In genomic region chr2:100494712-100495111, GRCh38 we compare ENCODE assay signal across 20 cellular contexts. TPM values are rescaled to one million over a fixed set of nuclear protein-coding genes. Genes with fewer than 3 reads are reported as not detected.
A peak's percentile ranks its signal among the peaks of the same experiment; 100 is the strongest.
DNase-seq lines count a peak whose midpoint lies in the region; ATAC-seq and TF ChIP-seq lines count a peak whose summit lies in the region.
"Had no signal": no experiment of that assay in that cellular context is flagged by ENCODE, and none has a peak within 500 bp of the region (broad histone marks: within the 10 kb centered on the region; RNA-seq: fewer than 3 reads in every experiment).

No MANE protein-coding gene starts in this region.

- 64 to 77% methylated on average over 6 of the region's 6 CpGs for WGBS in lung, 2 donors

- H3K27ac ChIP-seq in lung (ENCODE audit: low read depth in 1 of 2, low read length in 1 of 2), result no peak overlapping the region
- H3K27ac ChIP-seq: 22Rv1, A549, C4-2B, HL-60 had no signal

- H3K27me3 ChIP-seq in lung (ENCODE audit: control insufficient read depth, insufficient read depth), result no peaks in the 10 kb centered on the region

- no peak overlapping the region for H3K4me3 ChIP-seq in lung
- H3K4me3 ChIP-seq: A549, GM23338 had no signal

- H3K4me1 ChIP-seq in lung (ENCODE audit: control insufficient read depth in 2 of 2, insufficient read depth in 2 of 2, low read length in 2 of 2), result peaks cover 0 to 3% of the 10 kb centered on the region in 2 donors
- H3K4me1 ChIP-seq: A549, Caco-2 had no signal

- peak; percentile 5 for DNase-seq in DMS 273 (lab: John Stamatoyannopoulos, UW; ENCODE audit: unreplicated experiment)
- DNase-seq in DMS 273 treated with DMSO at 0.1 percent for 48 hours (lab: John Stamatoyannopoulos, UW), result no peak
- peak; percentile 9 for DNase-seq in NCI-H82 (lab: John Stamatoyannopoulos, UW)
- no peak for DNase-seq in NCI-H82 treated with DMSO at 0.1 percent for 48 hours (lab: John Stamatoyannopoulos, UW; ENCODE audit: unreplicated experiment)
- peak; percentile 23 for DNase-seq in lung (ENCODE audit: low spot score)
- no peak for DNase-seq in NCI-H526 (lab: John Stamatoyannopoulos, UW)
- DNase-seq: AML-193; Caco-2; CD4-positive, alpha-beta T cell; H7; HFFc6 had no signal

- no peak for TF ChIP-seq CTCF in lung (IDR thresholded peaks at IDR 0.05; ENCODE audit: control extremely low read depth, extremely low read depth)

- H3K9me3 ChIP-seq in lung (ENCODE audit: control insufficient read depth in 2 of 2, insufficient read depth in 1 of 2, low read length in 1 of 2), result no peaks in the 10 kb centered on the region

- H3K36me3 ChIP-seq in lung (ENCODE audit: control insufficient read depth in 2 of 2, insufficient read depth in 2 of 2, low read length in 2 of 2), result no peaks in the 10 kb centered on the region

- ATAC-seq in lung (ENCODE audit: insufficient read depth, low FRiP score), result no peak
- ATAC-seq in GM21515 (IDR thresholded peaks at IDR 0.05; ENCODE audit: unreplicated experiment), result no peak
- ATAC-seq: A549, GM23338, HCT116 had no signal

RNA-seq across cellular contexts. Expression of gene NMS, which starts 24.4 kb away (rescaled TPM):
- total RNA-seq in lung, result not detected
- polyA plus RNA-seq in lung, result not detected
- total RNA-seq: Caco-2; CD4-positive, alpha-beta T cell; GM23338; H7; HFFc6; HT1080 had no signal
- polyA plus RNA-seq: A549, BJ, GM23338 had no signal

Comparison
In these comparisons a context has a peak if more than half of its experiments do, and no peak if none do; other contexts are left out.
1. DNase-seq: peak in DMS 273 (single experiment), NCI-H82 (single experiment) and lung (single experiment); none in DMS 273 treated with DMSO at 0.1 percent for 48 hours (single experiment), NCI-H82 treated with DMSO at 0.1 percent for 48 hours (single experiment) and NCI-H526 (0 of 2).